In genomic region chr2:41602351-41602750, GRCh38 we compare ENCODE assay signal across 25 cellular contexts.
"Had no signal": no experiment of that assay in that cellular context is flagged by ENCODE, and none has a peak within 500 bp of the region (broad histone marks: within the 10 kb centered on the region; RNA-seq: fewer than 3 reads in every experiment).

No MANE protein-coding gene starts in this region.

- ATAC-seq: effector memory CD8-positive, alpha-beta T cell; esophagus mucosa; foreskin keratinocyte; gastroesophageal sphincter; heart left ventricle; left colon; left lobe of liver; left ventricle myocardium superior; lower lobe of right lung; mucosa of descending colon had no signal

- H3K27ac ChIP-seq: colonic mucosa, epithelial cell of prostate, esophagus squamous epithelium, foreskin keratinocyte, gastroesophageal sphincter, heart left ventricle, hepatocyte, lower lobe of right lung had no signal

- FAIRE-seq: endometrium, frontal cortex, islet of Langerhans, keratinocyte had no signal

- H3K36me3 ChIP-seq: colonic mucosa, esophagus squamous epithelium, gastroesophageal sphincter, heart left ventricle, lower lobe of right lung had no signal

- H3K4me3 ChIP-seq: colonic mucosa, esophagus squamous epithelium, gastroesophageal sphincter, heart left ventricle, hepatocyte, lower lobe of right lung, mucosa of descending colon had no signal

- H3K4me1 ChIP-seq: colonic mucosa, foreskin keratinocyte had no signal

- DNase-seq: colonic mucosa; cortex of kidney; effector CD8-positive, alpha-beta T cell; effector memory CD8-positive, alpha-beta T cell; endodermal cell; erythroblast; esophagus squamous epithelium; foreskin keratinocyte; hypothalamus; left colon; left ventricle myocardium superior; lower lobe of right lung; mesenchymal stem cell; mucosa of descending colon; naive B cell had no signal

- H3K27me3 ChIP-seq: colonic mucosa, esophagus squamous epithelium, foreskin keratinocyte, gastroesophageal sphincter, heart left ventricle, hepatocyte had no signal

- H3K9me3 ChIP-seq: colonic mucosa, esophagus squamous epithelium, gastroesophageal sphincter, lower lobe of right lung, mucosa of descending colon had no signal
